9 cellular contexts compared by ENCODE assay signal in the genomic region with DNA sequence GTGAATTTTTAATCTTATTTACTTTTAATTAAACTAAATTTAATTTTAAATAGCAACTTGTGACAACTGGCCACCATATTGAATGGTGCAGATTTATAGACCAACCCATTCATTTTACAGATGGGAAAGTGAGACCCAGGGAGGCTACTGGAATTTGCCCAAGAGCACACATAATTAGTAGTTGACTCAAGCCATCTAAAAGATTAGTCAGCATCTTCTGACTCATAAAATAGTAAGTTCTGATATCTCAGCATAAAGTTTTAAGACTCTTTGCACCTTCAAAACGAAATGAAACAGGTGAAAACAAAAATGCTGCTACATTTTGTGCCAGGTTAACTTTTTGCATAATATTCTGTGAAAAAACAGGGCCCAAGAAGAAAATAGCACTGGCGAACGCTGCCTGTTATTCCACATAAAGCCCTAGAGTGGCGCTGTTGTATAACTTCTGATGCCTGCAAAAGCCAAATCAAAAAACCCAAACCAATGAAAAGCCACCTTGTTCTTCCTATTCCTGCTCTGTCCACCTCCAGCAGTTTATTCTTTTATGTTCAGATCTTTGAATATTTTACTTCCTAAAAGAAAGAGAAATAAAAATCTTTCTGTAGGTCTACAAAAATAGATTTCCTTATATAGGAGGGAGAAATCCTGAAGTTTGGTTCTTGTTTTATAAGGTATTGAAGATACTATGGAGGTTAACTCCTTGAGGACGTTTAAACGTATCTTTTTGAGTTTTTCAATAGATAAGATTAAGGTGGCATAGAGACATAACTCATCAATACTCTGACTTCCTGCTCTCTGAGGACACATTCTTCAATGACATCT.
DNase-seq lines count a peak whose midpoint lies in the region; ATAC-seq and TF ChIP-seq lines count a peak whose summit lies in the region.
"Had no signal": no experiment of that assay in that cellular context is flagged by ENCODE, and none has a peak within 500 bp of the region (broad histone marks: within the 10 kb centered on the region; RNA-seq: fewer than 3 reads in every experiment).

No MANE protein-coding gene starts in this region.

- H3K36me3 Mint-ChIP-seq in activated CD4-positive, alpha-beta T cell treated with anti-CD3 and anti-CD28 coated beads for 36 hours (ENCODE audit: low read depth), result no peaks in the 10 kb centered on the region
- H3K36me3 Mint-ChIP-seq: activated naive CD4-positive, alpha-beta T cell treated with anti-CD3 and anti-CD28 coated beads, Interleukin-2, amount 50 U/mL, for 24 hours had no signal

- CTCF ChIA-PET in activated CD4-positive, alpha-beta T cell treated with anti-CD3 and anti-CD28 coated beads for 36 hours (lab: Charles Lee), result no interaction called here

- peak; percentile 13 for DNase-seq in activated CD4-positive, alpha-beta T cell treated with anti-CD3 and anti-CD28 coated beads for 36 hours
- DNase-seq in activated CD4-positive, alpha-beta T cell treated with anti-CD3 and anti-CD28 coated beads for 4 hours, result no peak
- peak in 1 of 2 experiments; percentile 20 for DNase-seq in HL-60 (ENCODE audit: low read depth in 1 of 2, low spot score in 1 of 2)
- peak; percentile 57 for DNase-seq in NCI-H774 (lab: John Stamatoyannopoulos, UW)
- DNase-seq in cardiac fibroblast (ENCODE audit: low read depth in 2 of 2), result peak; percentile 55 to 64
- peak; percentile 70 for DNase-seq in medulla oblongata (ENCODE audit: extremely low spot score)
- DNase-seq in suprapubic skin (ENCODE audit: low spot score in 2 of 2), result no peak

- no peak for TF ChIP-seq EP300 in suprapubic skin (IDR thresholded peaks at IDR 0.05)

- H3K4me3 Mint-ChIP-seq in activated CD4-positive, alpha-beta T cell treated with anti-CD3 and anti-CD28 coated beads for 36 hours, result no peak overlapping the region
- H3K4me3 Mint-ChIP-seq: activated naive CD4-positive, alpha-beta T cell treated with anti-CD3 and anti-CD28 coated beads, Interleukin-2, amount 50 U/mL, for 24 hours had no signal

- no peak for ATAC-seq in activated CD4-positive, alpha-beta T cell treated with anti-CD3 and anti-CD28 coated beads for 36 hours
- ATAC-seq in GM21381 (IDR thresholded peaks at IDR 0.05; ENCODE audit: unreplicated experiment), result no peak

- no peaks in the 10 kb centered on the region for H3K27me3 ChIP-seq in HL-60 (ENCODE audit: insufficient read depth, poor library complexity, severe bottlenecking)
- no peaks in the 10 kb centered on the region for H3K27me3 ChIP-seq in suprapubic skin

- no peaks in the 10 kb centered on the region for H3K36me3 ChIP-seq in suprapubic skin

- peak; percentile 84 for TF ChIP-seq CTCF in HL-60 (IDR thresholded peaks at IDR 0.05; ENCODE audit: insufficient read depth, low read length)
- peak; percentile 85 for TF ChIP-seq CTCF in cardiac fibroblast (IDR thresholded peaks at IDR 0.05; ENCODE audit: low read depth, low read length)
- TF ChIP-seq CTCF in suprapubic skin (IDR thresholded peaks at IDR 0.05), result peak in 1 of 2 donors; percentile 78

- H3K27ac ChIP-seq in HL-60 (replicated peaks), result no peak overlapping the region
- H3K27ac ChIP-seq in suprapubic skin, result no peak overlapping the region

- peaks cover 10% of the 10 kb centered on the region for H3K4me1 ChIP-seq in suprapubic skin

- H3K27ac Mint-ChIP-seq in activated CD4-positive, alpha-beta T cell treated with anti-CD3 and anti-CD28 coated beads for 36 hours, result no peak overlapping the region
- H3K27ac Mint-ChIP-seq: activated naive CD4-positive, alpha-beta T cell treated with anti-CD3 and anti-CD28 coated beads, Interleukin-2, amount 50 U/mL, for 24 hours had no signal

- no peaks in the 10 kb centered on the region for H3K9me3 Mint-ChIP-seq in activated CD4-positive, alpha-beta T cell treated with anti-CD3 and anti-CD28 coated beads for 36 hours (ENCODE audit: low read depth)
- H3K9me3 Mint-ChIP-seq: activated naive CD4-positive, alpha-beta T cell treated with anti-CD3 and anti-CD28 coated beads, Interleukin-2, amount 50 U/mL, for 24 hours had no signal

- no peaks in the 10 kb centered on the region for H3K9me3 ChIP-seq in suprapubic skin

- no peak for TF ChIP-seq POLR2A in suprapubic skin (IDR thresholded peaks at IDR 0.05)

- intact Hi-C loops in activated CD4-positive, alpha-beta T cell treated with anti-CD3 and anti-CD28 coated beads for 36 hours (cut with DNase I, micrococcal nuclease), result loop anchor here in 1 of 2 experiments (1.0 kb wide), 1 partner anchor 1931 kb away; no protein-coding TSS in a partner anchor

- WGBS in suprapubic skin, result 18% methylated on average over 6 of the region's 6 CpGs

- POLR2A ChIA-PET in activated CD4-positive, alpha-beta T cell treated with anti-CD3 and anti-CD28 coated beads for 36 hours (lab: Charles Lee), result no interaction called here

- no peaks in the 10 kb centered on the region for H3K4me1 Mint-ChIP-seq in activated CD4-positive, alpha-beta T cell treated with anti-CD3 and anti-CD28 coated beads for 36 hours
- H3K4me1 Mint-ChIP-seq: activated naive CD4-positive, alpha-beta T cell treated with anti-CD3 and anti-CD28 coated beads, Interleukin-2, amount 50 U/mL, for 24 hours had no signal

- peaks cover 2% of the 10 kb centered on the region for H3K27me3 Mint-ChIP-seq in activated CD4-positive, alpha-beta T cell treated with anti-CD3 and anti-CD28 coated beads for 36 hours

- H3K4me3 ChIP-seq in HL-60 (replicated peaks; ENCODE audit: insufficient read depth, low read length) (no peak overlapping the region), cardiac fibroblast (replicated peaks in 1 of 2; ENCODE audit: low read depth in 2 of 2, low read length in 2 of 2) (no peak overlapping the region), suprapubic skin (no peak overlapping the region)

Comparison
In these comparisons a context has a peak if more than half of its experiments do, and no peak if none do; other contexts are left out.
1. DNase-seq: peak in activated CD4-positive, alpha-beta T cell treated with anti-CD3 and anti-CD28 coated beads for 36 hours (single experiment), NCI-H774 (single experiment), cardiac fibroblast (2 of 2) and medulla oblongata (single experiment); none in activated CD4-positive, alpha-beta T cell treated with anti-CD3 and anti-CD28 coated beads for 4 hours (0 of 2) and suprapubic skin (0 of 2).